ENCODE assay signal across 1 cellular context in the genomic region with DNA sequence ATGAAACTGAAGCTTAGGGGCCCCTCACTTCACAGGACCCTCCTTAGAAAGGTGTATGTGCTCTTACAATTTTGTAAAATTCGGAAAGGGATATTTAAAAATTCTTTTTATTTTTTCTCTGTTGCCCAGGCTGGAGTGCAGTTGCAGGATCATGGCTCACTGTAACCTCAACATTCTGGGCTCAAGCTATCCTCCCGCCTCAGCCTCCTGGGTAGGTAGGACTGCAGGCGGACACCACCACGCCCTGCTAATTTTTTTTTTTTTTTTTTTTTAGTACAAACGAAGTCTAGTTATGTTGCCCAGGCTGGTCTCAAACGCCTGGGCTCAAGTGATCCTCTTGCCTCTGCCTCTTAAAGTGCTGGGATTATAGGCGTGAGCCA.
TF ChIP-seq lines count a peak whose summit lies in the region.

No MANE protein-coding gene starts in this region.

TF ChIP-seq in H1, 55 proteins besides CTCF, POLR2A, EP300 and RAD21:
- no peak for TF ChIP-seq HDAC2 (IDR thresholded peaks at IDR 0.05; ENCODE audit: borderline replicate concordance in 1 of 2, low read depth in 2 of 2, low read length in 2 of 2)
- TF ChIP-seq, protein P1, sequence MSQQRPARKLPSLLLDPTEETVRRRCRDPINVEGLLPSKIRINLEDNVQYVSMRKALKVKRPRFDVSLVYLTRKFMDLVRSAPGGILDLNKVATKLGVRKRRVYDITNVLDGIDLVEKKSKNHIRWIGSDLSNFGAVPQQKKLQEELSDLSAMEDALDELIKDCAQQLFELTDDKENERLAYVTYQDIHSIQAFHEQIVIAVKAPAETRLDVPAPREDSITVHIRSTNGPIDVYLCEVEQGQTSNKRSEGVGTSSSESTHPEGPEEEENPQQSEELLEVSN (IDR thresholded peaks at IDR 0.05) = no peak
- no peak for TF ChIP-seq TBP (IDR thresholded peaks at IDR 0.05; ENCODE audit: low read depth, low read length)
- no peak for TF ChIP-seq POLR2AphosphoS5 (IDR thresholded peaks at IDR 0.05; ENCODE audit: low read depth, low read length)
- no peak for TF ChIP-seq BCL11A (IDR thresholded peaks at IDR 0.05; ENCODE audit: low read depth in 2 of 2, low read length in 2 of 2)
- TF ChIP-seq CHD2 (IDR thresholded peaks at IDR 0.05; ENCODE audit: low read length) = no peak
- no peak for TF ChIP-seq SIX5 (IDR thresholded peaks at IDR 0.05; ENCODE audit: low read depth, low read length)
- no peak for TF ChIP-seq KDM5A (IDR thresholded peaks at IDR 0.05; ENCODE audit: low read length)
- no peak for TF ChIP-seq GTF2F1 (IDR thresholded peaks at IDR 0.05; ENCODE audit: borderline replicate concordance, low read depth, low read length)
- no peak for TF ChIP-seq YY1 (IDR thresholded peaks at IDR 0.05; ENCODE audit: low read depth, low read length)
- TF ChIP-seq, protein P2, sequence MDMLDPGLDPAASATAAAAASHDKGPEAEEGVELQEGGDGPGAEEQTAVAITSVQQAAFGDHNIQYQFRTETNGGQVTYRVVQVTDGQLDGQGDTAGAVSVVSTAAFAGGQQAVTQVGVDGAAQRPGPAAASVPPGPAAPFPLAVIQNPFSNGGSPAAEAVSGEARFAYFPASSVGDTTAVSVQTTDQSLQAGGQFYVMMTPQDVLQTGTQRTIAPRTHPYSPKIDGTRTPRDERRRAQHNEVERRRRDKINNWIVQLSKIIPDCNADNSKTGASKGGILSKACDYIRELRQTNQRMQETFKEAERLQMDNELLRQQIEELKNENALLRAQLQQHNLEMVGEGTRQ (IDR thresholded peaks at IDR 0.05; ENCODE audit: low read length) = no peak
- TF ChIP-seq HDAC6 (IDR thresholded peaks at IDR 0.05; ENCODE audit: low read depth, low read length) = no peak
- TF ChIP-seq SP1 (IDR thresholded peaks at IDR 0.05; ENCODE audit: low read depth, low read length) = no peak
- TF ChIP-seq, protein P3, sequence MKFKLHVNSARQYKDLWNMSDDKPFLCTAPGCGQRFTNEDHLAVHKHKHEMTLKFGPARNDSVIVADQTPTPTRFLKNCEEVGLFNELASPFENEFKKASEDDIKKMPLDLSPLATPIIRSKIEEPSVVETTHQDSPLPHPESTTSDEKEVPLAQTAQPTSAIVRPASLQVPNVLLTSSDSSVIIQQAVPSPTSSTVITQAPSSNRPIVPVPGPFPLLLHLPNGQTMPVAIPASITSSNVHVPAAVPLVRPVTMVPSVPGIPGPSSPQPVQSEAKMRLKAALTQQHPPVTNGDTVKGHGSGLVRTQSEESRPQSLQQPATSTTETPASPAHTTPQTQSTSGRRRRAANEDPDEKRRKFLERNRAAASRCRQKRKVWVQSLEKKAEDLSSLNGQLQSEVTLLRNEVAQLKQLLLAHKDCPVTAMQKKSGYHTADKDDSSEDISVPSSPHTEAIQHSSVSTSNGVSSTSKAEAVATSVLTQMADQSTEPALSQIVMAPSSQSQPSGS (IDR thresholded peaks at IDR 0.05; ENCODE audit: low read length) = no peak
- no peak for TF ChIP-seq KDM1A (IDR thresholded peaks at IDR 0.05; ENCODE audit: borderline replicate concordance, low read length)
TF ChIP-seq in H1: peak in this region for 0.
